Comparison of ENCODE assay signal across 8 cellular contexts in the genomic region with DNA sequence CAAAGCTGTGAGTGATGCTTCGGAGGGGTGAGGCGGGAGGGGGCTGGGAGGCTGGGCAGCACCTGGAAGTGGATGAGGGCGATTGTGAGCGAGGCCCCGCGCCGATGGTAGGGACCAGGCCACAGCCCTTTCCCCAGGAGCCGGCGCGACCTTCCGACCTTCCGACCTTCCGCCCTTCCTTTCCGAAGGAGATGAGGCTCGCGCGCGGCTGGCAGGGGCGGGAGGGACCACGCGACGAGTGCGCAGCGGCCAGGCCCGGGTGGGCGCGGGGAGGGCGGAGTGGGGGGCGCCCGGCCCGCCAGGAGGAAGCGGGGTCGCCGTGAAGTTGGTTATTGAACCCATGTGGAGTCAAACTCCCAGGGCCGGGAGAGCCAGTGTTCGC. TPM values are rescaled to one million over a fixed set of nuclear protein-coding genes. Genes with fewer than 3 reads are reported as not detected.
DNase-seq lines count a peak whose midpoint lies in the region; ATAC-seq and TF ChIP-seq lines count a peak whose summit lies in the region.

No MANE protein-coding gene starts in this region.

- H3K9me2 ChIP-seq in GM23248 (ENCODE audit: insufficient read depth), result no peaks in the 10 kb centered on the region

- DNase-seq in GM23248, result no peak
- no peak for DNase-seq in activated B cell treated with CpG ODN at 0.5 μM for 24 hours
- no peak for DNase-seq in skeletal muscle cell (ENCODE audit: low read depth)
- no peak for DNase-seq in NCI-H524 treated with DMSO at 0.1 percent for 48 hours (lab: John Stamatoyannopoulos, UW)
- no peak for DNase-seq in KG1 (lab: John Stamatoyannopoulos, UW)
- no peak for DNase-seq in GM19240 (ENCODE audit: insufficient read length, low spot score)
- no peak for DNase-seq in inferior parietal cortex (ENCODE audit: extremely low spot score)

- H3K27me3 ChIP-seq in GM23248 (replicated peaks; ENCODE audit: insufficient read depth), result no peaks in the 10 kb centered on the region

- in situ Hi-C loops in GM23248 (cut with MboI), result no loop called here

- H3K9me3 ChIP-seq in GM23248 (ENCODE audit: low read depth), result no peaks in the 10 kb centered on the region

- no peaks in the 10 kb centered on the region for H3K36me3 Mint-ChIP-seq in activated B cell treated with CpG ODN at 0.5 μM for 24 hours (ENCODE audit: low read depth)

- peak overlapping the region; percentile 30 for H3K9ac ChIP-seq in GM23248

- no peaks in the 10 kb centered on the region for H4K20me1 ChIP-seq in GM23248 (ENCODE audit: insufficient read depth)

- POLR2A ChIA-PET in activated B cell treated with CpG ODN at 0.5 μM for 24 hours (lab: Charles Lee), result interaction anchor here (0.6 to 1.1 kb wide), 4 partner anchors 8 to 1882 kb away, joined by 3 to 7 read pairs (median 4); no protein-coding TSS in a partner anchor

- peaks cover 38% of the 10 kb centered on the region for H3K27me3 Mint-ChIP-seq in activated B cell treated with CpG ODN at 0.5 μM for 24 hours

- no peak for TF ChIP-seq CTCF in activated B cell treated with CpG ODN at 0.5 μM for 24 hours (IDR thresholded peaks at IDR 0.05)

- H3K27ac ChIP-seq in GM23248, result no peak overlapping the region

- intact Hi-C loops in activated B cell treated with CpG ODN at 0.5 μM for 24 hours (cut with micrococcal nuclease), result loop anchor here (2.0 kb wide), 1 partner anchor 16 kb away; no protein-coding TSS in a partner anchor

- ATAC-seq in activated B cell treated with CpG ODN at 0.5 μM for 24 hours (ENCODE audit: low read depth), result no peak

- no peaks in the 10 kb centered on the region for H3K9me3 Mint-ChIP-seq in activated B cell treated with CpG ODN at 0.5 μM for 24 hours

- peaks cover 25% of the 10 kb centered on the region for H3K4me1 Mint-ChIP-seq in activated B cell treated with CpG ODN at 0.5 μM for 24 hours

- WGBS in GM23248 (ENCODE audit: low coverage in 1 of 2, low lambda C conversion rate in 2 of 2, missing lambda C conversion rate in 2 of 2), 2 experiments, result 28 to 92% methylated on average over 6 to 36 of the region's 36 CpGs

- H3K36me3 ChIP-seq in GM23248 (ENCODE audit: low read depth), result no peaks in the 10 kb centered on the region

- H3K27ac Mint-ChIP-seq in activated B cell treated with CpG ODN at 0.5 μM for 24 hours, result no peak overlapping the region

- peak overlapping the region; percentile 62 for H3K4me3 Mint-ChIP-seq in activated B cell treated with CpG ODN at 0.5 μM for 24 hours

- 0 out of 2 replicates have a peak, but pooled peaks cover 4% of the 10 kb centered on the region for H3F3A ChIP-seq in GM23248 (ENCODE audit: insufficient read depth)

- H3K4me2 ChIP-seq in GM23248 (ENCODE audit: unreplicated experiment), result peak overlapping the region; percentile 52

- peak overlapping the region; percentile 54 for H2AFZ ChIP-seq in GM23248

- peak overlapping the region; percentile 69 for H3K4me3 ChIP-seq in GM23248
- peak overlapping the region; percentile 47 for H3K4me3 ChIP-seq in iPS-11a (ENCODE audit: low read depth, low read length)
- peak overlapping the region; percentile 61 for H3K4me3 ChIP-seq in skeletal muscle cell (ENCODE audit: low read depth, low read length)

- no peaks in the 10 kb centered on the region for H3K4me1 ChIP-seq in GM23248 (ENCODE audit: insufficient read depth)

- 0 out of 2 replicates have a peak, but pooled peaks cover 4% of the 10 kb centered on the region for H3K79me2 ChIP-seq in GM23248 (ENCODE audit: insufficient read depth)

- CTCF ChIA-PET in activated B cell treated with CpG ODN at 0.5 μM for 24 hours (lab: Charles Lee), result interaction anchor here (0.8 to 2.5 kb wide), 3 partner anchors 78 to 160 kb away, joined by 3 to 14 read pairs (median 6); no protein-coding TSS in a partner anchor

RNA-seq across cellular contexts. Expression of gene RAP1GAP2, which starts 56.5 kb away (rescaled TPM):
- total RNA-seq in GM23248 (2014; rRNA removed; shearing (Covaris generic)), result 2.0 and 3.8 TPM in 2 replicates
- polyA plus RNA-seq in GM23248 (2016; fragmentation: Nextera tagmentation; extraction: Ambion mirVana), result 0.74 and 0.99 TPM in 2 replicates
- total RNA-seq in activated B cell treated with CpG ODN at 0.5 μM for 24 hours, result 2.5 and 2.6 TPM in 2 replicates
